In the genomic region with DNA sequence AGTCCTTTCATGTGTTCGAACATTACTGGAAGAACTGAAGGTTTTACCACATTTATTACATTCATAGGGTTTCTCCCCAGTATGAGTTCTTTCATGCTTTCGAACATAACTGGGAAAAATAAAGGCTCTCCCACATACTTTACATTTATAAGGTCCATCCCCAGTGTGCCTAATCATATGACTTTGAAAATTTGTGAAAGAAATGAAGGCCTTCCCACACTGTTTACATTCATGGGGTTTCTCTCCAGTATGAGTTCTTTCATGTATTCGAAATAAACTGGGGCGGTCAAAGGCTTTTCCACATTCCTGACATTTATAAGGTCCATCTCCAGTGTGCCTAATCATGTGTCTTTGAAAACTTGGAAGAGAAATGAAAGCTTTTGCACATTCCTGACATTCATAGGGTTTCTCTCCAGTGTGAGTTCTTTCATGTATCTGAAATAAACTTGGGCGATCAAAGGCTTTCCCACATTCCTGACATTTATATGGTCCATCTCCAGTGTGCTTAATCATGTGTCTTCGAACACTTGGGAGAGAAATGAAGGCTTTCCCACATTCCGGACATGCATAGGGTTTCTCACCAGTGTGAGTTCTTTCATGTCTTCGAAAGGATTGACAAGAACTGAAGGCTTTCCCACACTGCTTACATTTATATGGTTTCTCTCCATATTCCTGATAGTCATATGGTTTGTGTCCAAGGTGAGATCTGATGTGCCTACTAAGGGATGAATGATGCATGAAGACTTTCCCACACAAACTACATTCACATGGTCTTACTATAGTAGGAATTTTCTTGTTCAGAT, we compare ENCODE assay signal across 10 cellular contexts. TPM values are rescaled to one million over a fixed set of nuclear protein-coding genes. Genes with fewer than 3 reads are reported as not detected.
DNase-seq lines count a peak whose midpoint lies in the region; ATAC-seq and TF ChIP-seq lines count a peak whose summit lies in the region.
"Had no signal": no experiment of that assay in that cellular context is flagged by ENCODE, and none has a peak within 500 bp of the region (broad histone marks: within the 10 kb centered on the region; RNA-seq: fewer than 3 reads in every experiment).

No MANE protein-coding gene starts in this region.

- intact Hi-C loops in activated naive CD4-positive, alpha-beta T cell treated with anti-CD3 and anti-CD28 coated beads for 36 hours (cut with micrococcal nuclease), result no loop called here

- H3K27ac Mint-ChIP-seq in activated naive CD4-positive, alpha-beta T cell treated with anti-CD3 and anti-CD28 coated beads for 36 hours, result no peak overlapping the region
- peak overlapping the region; percentile 56 for H3K27ac Mint-ChIP-seq in stimulated activated naive B cell treated with anti-CD40 and anti-IgM and Interleukin-4, amounts not matched to agents 10 μg/mL and 1 μg/mL and 100 μg/mL, for 72 hours
- H3K27ac Mint-ChIP-seq in effector memory CD8-positive, alpha-beta T cell, result no peak overlapping the region

- CTCF ChIA-PET in activated naive CD4-positive, alpha-beta T cell treated with anti-CD3 and anti-CD28 coated beads for 36 hours (lab: Charles Lee), result no interaction called here

- H3K4me3 ChIP-seq in fibroblast of the aortic adventitia (ENCODE audit: low read depth, low read length) (no peak overlapping the region), HAP-1 (no peak overlapping the region)
- H3K4me3 ChIP-seq: right atrium auricular region had no signal

- H3K4me1 Mint-ChIP-seq in activated naive CD4-positive, alpha-beta T cell treated with anti-CD3 and anti-CD28 coated beads for 36 hours (ENCODE audit: low read depth), result no peaks in the 10 kb centered on the region
- H3K4me1 Mint-ChIP-seq in stimulated activated naive B cell treated with anti-CD40 and anti-IgM and Interleukin-4, amounts not matched to agents 10 μg/mL and 1 μg/mL and 100 μg/mL, for 72 hours, result peaks cover 0 to 1% of the 10 kb centered on the region in 2 donors
- H3K4me1 Mint-ChIP-seq in effector memory CD8-positive, alpha-beta T cell (ENCODE audit: low read depth in 2 of 2), result peaks cover 0 to 5% of the 10 kb centered on the region in 2 donors

- H3K36me3 ChIP-seq in HAP-1 (replicated peaks), result peaks cover 34% of the 10 kb centered on the region

- in situ Hi-C loops in HAP-1 (cut with MboI; ENCODE audit: low sequenced_read_pairs), result no loop called here

- TF ChIP-seq CTCF in fibroblast of the aortic adventitia (IDR thresholded peaks at IDR 0.05; ENCODE audit: insufficient read depth, low read length), result no peak

- H3K36me3 Mint-ChIP-seq in activated naive CD4-positive, alpha-beta T cell treated with anti-CD3 and anti-CD28 coated beads for 36 hours (ENCODE audit: low read depth), result peaks cover 86% of the 10 kb centered on the region
- H3K36me3 Mint-ChIP-seq in stimulated activated naive B cell treated with anti-CD40 and anti-IgM and Interleukin-4, amounts not matched to agents 10 μg/mL and 1 μg/mL and 100 μg/mL, for 72 hours, result peaks cover 78 to 90% of the 10 kb centered on the region in 2 donors
- H3K36me3 Mint-ChIP-seq in effector memory CD8-positive, alpha-beta T cell (ENCODE audit: insufficient read depth), result peaks cover 50% of the 10 kb centered on the region

- peaks cover 83% of the 10 kb centered on the region for H3K9me3 Mint-ChIP-seq in activated naive CD4-positive, alpha-beta T cell treated with anti-CD3 and anti-CD28 coated beads for 36 hours
- peaks cover 35% of the 10 kb centered on the region in 2 donors for H3K9me3 Mint-ChIP-seq in stimulated activated naive B cell treated with anti-CD40 and anti-IgM and Interleukin-4, amounts not matched to agents 10 μg/mL and 1 μg/mL and 100 μg/mL, for 72 hours
- peaks cover 0 to 8% of the 10 kb centered on the region in 2 donors for H3K9me3 Mint-ChIP-seq in effector memory CD8-positive, alpha-beta T cell

- ATAC-seq in stimulated activated naive B cell treated with anti-CD40 and anti-IgM and Interleukin-4, amounts not matched to agents 10 μg/mL and 1 μg/mL and 100 μg/mL, for 72 hours (replicated peaks), result no peak
- ATAC-seq in effector memory CD8-positive, alpha-beta T cell (replicated peaks), result no peak

- H3K9me3 ChIP-seq in HAP-1, result peaks cover 70% of the 10 kb centered on the region

- H3K4me1 ChIP-seq in HAP-1, result no peaks in the 10 kb centered on the region
- H3K4me1 ChIP-seq: right atrium auricular region had no signal

- H3K27me3 Mint-ChIP-seq in activated naive CD4-positive, alpha-beta T cell treated with anti-CD3 and anti-CD28 coated beads for 36 hours (ENCODE audit: low read depth), result no peaks in the 10 kb centered on the region
- no peaks in the 10 kb centered on the region for H3K27me3 Mint-ChIP-seq in stimulated activated naive B cell treated with anti-CD40 and anti-IgM and Interleukin-4, amounts not matched to agents 10 μg/mL and 1 μg/mL and 100 μg/mL, for 72 hours
- no peaks in the 10 kb centered on the region for H3K27me3 Mint-ChIP-seq in effector memory CD8-positive, alpha-beta T cell

- no peak overlapping the region for H3K4me3 Mint-ChIP-seq in activated naive CD4-positive, alpha-beta T cell treated with anti-CD3 and anti-CD28 coated beads for 36 hours
- H3K4me3 Mint-ChIP-seq in stimulated activated naive B cell treated with anti-CD40 and anti-IgM and Interleukin-4, amounts not matched to agents 10 μg/mL and 1 μg/mL and 100 μg/mL, for 72 hours, result peak overlapping the region in 1 of 2 donors; percentile 29
- H3K4me3 Mint-ChIP-seq in effector memory CD8-positive, alpha-beta T cell, result no peak overlapping the region

- peak; percentile 34 for DNase-seq in activated naive CD4-positive, alpha-beta T cell treated with anti-CD3 and anti-CD28 coated beads for 36 hours
- DNase-seq in activated naive CD4-positive, alpha-beta T cell treated with anti-CD3 and anti-CD28 coated beads, Interleukin-2, amount 50 U/mL, for 16 hours, result no peak
- DNase-seq in RPMI7951 (ENCODE audit: low read depth), result peak; percentile 37
- DNase-seq in fibroblast of the aortic adventitia (ENCODE audit: low read depth), result peak; percentile 36
- DNase-seq in stimulated activated naive B cell treated with anti-CD40 and anti-IgM and Interleukin-4, amounts not matched to agents 10 μg/mL and 1 μg/mL and 100 μg/mL, for 72 hours, result no peak
- no peak for DNase-seq in effector memory CD8-positive, alpha-beta T cell
- DNase-seq in effector CD4-positive, alpha-beta T cell, result no peak
- no peak for DNase-seq in HAP-1 (ENCODE audit: low spot score in 2 of 2)
- DNase-seq: central memory CD4-positive, alpha-beta T cell had no signal

- no peaks in the 10 kb centered on the region for H3K27me3 ChIP-seq in HAP-1 (ENCODE audit: low read depth)
- H3K27me3 ChIP-seq: right atrium auricular region had no signal

RNA-seq across cellular contexts. Expression of a gene that starts 24.0 kb away (rescaled TPM):
- 1 to 10 TPM; 5.6 to 5.7 TPM for total RNA-seq in activated naive CD4-positive, alpha-beta T cell treated with anti-CD3 and anti-CD28 coated beads for 36 hours
- 2.5 and 3.3 TPM in 2 replicates for total RNA-seq in RPMI7951 (2014; rRNA removed; shearing (Covaris generic))
- total RNA-seq in fibroblast of the aortic adventitia (ENCODE audit: low replicate concordance), result 7.0 and 13.2 TPM in 2 replicates

RNA-seq across cellular contexts. Expression of a gene that starts 42.6 kb away (rescaled TPM):
- 1 to 10 TPM; 1.9 to 2.4 TPM for total RNA-seq in activated naive CD4-positive, alpha-beta T cell treated with anti-CD3 and anti-CD28 coated beads for 36 hours
- 3.0 and 3.5 TPM in 2 replicates for total RNA-seq in RPMI7951 (2014; rRNA removed; shearing (Covaris generic))
- 1.4 and 3.8 TPM in 2 replicates for total RNA-seq in fibroblast of the aortic adventitia (ENCODE audit: low replicate concordance)

Comparison
In these comparisons a context has a peak if more than half of its experiments do, and no peak if none do; other contexts are left out.
1. DNase-seq: peak in activated naive CD4-positive, alpha-beta T cell treated with anti-CD3 and anti-CD28 coated beads for 36 hours (single experiment), RPMI7951 (single experiment) and fibroblast of the aortic adventitia (single experiment); none in activated naive CD4-positive, alpha-beta T cell treated with anti-CD3 and anti-CD28 coated beads, Interleukin-2, amount 50 U/mL, for 16 hours (single experiment), stimulated activated naive B cell treated with anti-CD40 and anti-IgM and Interleukin-4, amounts not matched to agents 10 μg/mL and 1 μg/mL and 100 μg/mL, for 72 hours (single experiment), effector memory CD8-positive, alpha-beta T cell (0 of 3), effector CD4-positive, alpha-beta T cell (single experiment) and HAP-1 (0 of 2).